In the genomic region with DNA sequence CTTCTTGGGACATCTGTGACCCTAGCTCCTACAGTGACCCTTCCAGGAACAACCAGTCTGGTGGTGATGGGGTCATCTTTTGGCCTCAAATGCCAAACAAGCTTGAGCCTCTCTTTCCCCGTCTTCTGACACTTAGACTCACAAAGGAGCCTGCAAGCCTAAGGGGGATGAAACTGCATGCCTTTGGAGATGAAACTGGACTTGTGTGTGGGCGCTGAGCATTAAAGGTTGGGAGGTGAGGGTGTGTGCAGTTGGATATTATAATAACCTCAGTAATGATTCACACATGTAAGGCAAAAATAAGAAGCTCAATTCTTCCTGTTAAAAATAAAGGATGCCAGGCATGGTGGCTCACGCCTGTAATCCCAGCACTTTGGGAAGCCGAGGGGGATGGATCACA, we compare ENCODE assay signal across 27 cellular contexts. TPM values are rescaled to one million over a fixed set of nuclear protein-coding genes. Genes with fewer than 3 reads are reported as not detected.
"Had no signal": no experiment of that assay in that cellular context is flagged by ENCODE, and none has a peak within 500 bp of the region (broad histone marks: within the 10 kb centered on the region; RNA-seq: fewer than 3 reads in every experiment).

No MANE protein-coding gene starts in this region.

- H3K27ac ChIP-seq: ascending aorta, body of pancreas, cardiac muscle cell, Peyer's patch had no signal

- H3K4me3 ChIP-seq: ascending aorta, body of pancreas, cardiac muscle cell, Peyer's patch had no signal

- DNase-seq: activated CD4-positive, alpha-beta T cell treated with anti-CD3 and anti-CD28 coated beads for 48 hours; activated CD4-positive, alpha-beta T cell treated with anti-CD3 and anti-CD28 coated beads, Interleukin-2, amount 50 U/mL, for 4 hours; activated CD4-positive, CD25-positive, alpha-beta regulatory T cell treated with anti-CD3 and anti-CD28 coated beads, Interleukin-2, amount 50 U/mL, for 72 hours; activated CD8-positive, alpha-beta memory T cell treated with anti-CD3 and anti-CD28 coated beads, Interleukin-2, amount 50 U/mL, for 48 hours; activated CD8-positive, alpha-beta T cell treated with anti-CD3 and anti-CD28 coated beads, Interleukin-2, amount 10 ng/mL, durations not matched to agents 7 days and 5 days; activated naive CD4-positive, alpha-beta T cell treated with Interleukin-2 at 50 U/mL for 16 hours; activated naive CD8-positive, alpha-beta T cell treated with anti-CD3 and anti-CD28 coated beads, Interleukin-2, amount 50 U/mL, for 24 hours; activated T-cell treated with anti-CD3 and anti-CD28 coated beads, Interleukin-2, amount 50 U/mL, for 1 hour; amniotic stem cell; body of pancreas; Kasumi-1; KBM-7; NCI-H1092; NCI-H1417; NCI-H1930; NCI-H345; NCI-H510A; NCI-H526 treated with DMSO at 0.1 percent for 48 hours; NK-92 treated with Interleukin-12 subunit alpha and Interleukin-12 subunit beta, amount 100 ng/mL, for 24 hours; Peyer's patch; SHP77 treated with DMSO at 0.1 percent for 48 hours; T-helper 17 cell; T-helper 9 cell had no signal

- H3K4me1 ChIP-seq: ascending aorta, body of pancreas, Peyer's patch had no signal

- H3K9me3 ChIP-seq: ascending aorta, body of pancreas, Peyer's patch had no signal

- H3K36me3 ChIP-seq: ascending aorta, cardiac muscle cell, Peyer's patch had no signal

- H3K27me3 ChIP-seq: ascending aorta, body of pancreas, cardiac muscle cell, Peyer's patch had no signal

- ATAC-seq: activated CD8-positive, alpha-beta T cell treated with anti-CD3 and anti-CD28 coated beads, Interleukin-2, amount 10 ng/mL, durations not matched to agents 7 days and 5 days; activated naive CD4-positive, alpha-beta T cell treated with anti-CD3 and anti-CD28 coated beads, Interleukin-2, amount 50 U/mL, for 72 hours; activated naive CD8-positive, alpha-beta T cell treated with anti-CD3 and anti-CD28 coated beads, Interleukin-2, amount 50 U/mL, for 24 hours; body of pancreas; T-helper 17 cell; WTC11 had no signal

RNA-seq across cellular contexts. Expression of a gene that starts 41.7 kb away (rescaled TPM):
- total RNA-seq: activated naive CD4-positive, alpha-beta T cell treated with anti-CD3 and anti-CD28 coated beads, Interleukin-2, amount 50 U/mL, for 72 hours had no signal

RNA-seq across cellular contexts. Expression of a gene that starts 45.0 kb away (rescaled TPM):
- total RNA-seq: activated CD8-positive, alpha-beta T cell treated with anti-CD3 and anti-CD28 coated beads, Interleukin-2, amount 10 ng/mL, durations not matched to agents 7 days and 5 days; ascending aorta; body of pancreas; cardiac muscle cell; WTC11 had no signal
